Comparison of ENCODE assay signal across 30 cellular contexts in genomic region chr6:100240798-100241197, GRCh38.
"Had no signal": no experiment of that assay in that cellular context is flagged by ENCODE, and none has a peak within 500 bp of the region (broad histone marks: within the 10 kb centered on the region; RNA-seq: fewer than 3 reads in every experiment).

No MANE protein-coding gene starts in this region.

- ATAC-seq: natural killer cell treated with Interleukin-12 subunit alpha and Interleukin-12 subunit beta and Interleukin-15 and Interleukin-18, amount 100 ng/mL, for 72 hours; psoas muscle; right cardiac atrium; right lobe of liver; stimulated activated effector memory CD8-positive, alpha-beta T cell treated with anti-CD3 and anti-CD28 coated beads, Interleukin-12 subunit alpha, Interleukin-12 subunit beta, amount 100 ng/mL, for 72 hours; stimulated activated naive B cell treated with anti-CD40 and anti-IgM and Interleukin-4, amounts not matched to agents 10 μg/mL and 1 μg/mL and 100 μg/mL, for 72 hours had no signal

- H3K4me3 Mint-ChIP-seq: natural killer cell treated with Interleukin-12 subunit alpha and Interleukin-12 subunit beta and Interleukin-15 and Interleukin-18, amount 100 ng/mL, for 72 hours; nephron progenitor cell; neural crest cell; stimulated activated effector memory CD8-positive, alpha-beta T cell treated with anti-CD3 and anti-CD28 coated beads, Interleukin-12 subunit alpha, Interleukin-12 subunit beta, amount 100 ng/mL, for 72 hours; stimulated activated naive B cell treated with anti-CD40 and anti-IgM and Interleukin-4, amounts not matched to agents 10 μg/mL and 1 μg/mL and 100 μg/mL, for 72 hours; stimulated activated naive CD8-positive, alpha-beta T cell treated with anti-CD3 and anti-CD28 coated beads, Interleukin-15, Interleukin-2, amounts not matched to agents 100 ng/mL and 50 ng/mL, for 24 hours had no signal

- H3K27me3 Mint-ChIP-seq: progenitor cell of endocrine pancreas had no signal

- H3K9me3 ChIP-seq: neutrophil, ovary, psoas muscle, right lobe of liver, sigmoid colon, stomach, thoracic aorta, thyroid gland, tibial nerve, upper lobe of left lung, vagina had no signal

- H3K36me3 Mint-ChIP-seq: natural killer cell treated with Interleukin-12 subunit alpha and Interleukin-12 subunit beta and Interleukin-15 and Interleukin-18, amount 100 ng/mL, for 72 hours; stimulated activated effector memory CD8-positive, alpha-beta T cell treated with anti-CD3 and anti-CD28 coated beads, Interleukin-12 subunit alpha, Interleukin-12 subunit beta, amount 100 ng/mL, for 72 hours; stimulated activated naive B cell treated with anti-CD40 and anti-IgM and Interleukin-4, amounts not matched to agents 10 μg/mL and 1 μg/mL and 100 μg/mL, for 72 hours had no signal

- H3K36me3 ChIP-seq: neutrophil, ovary, right lobe of liver, sigmoid colon, stomach, thoracic aorta, thyroid gland, tibial nerve, upper lobe of left lung, vagina had no signal

- FAIRE-seq: small intestine, urothelium cell line had no signal

- DNase-seq: nephron progenitor cell; nucleus accumbens; ovary; posterior cingulate gyrus; psoas muscle; right cardiac atrium; right lobe of liver; sigmoid colon; small intestine; stimulated activated CD4-positive, alpha-beta T cell treated with anti-CD3 and anti-CD28 coated beads, Interleukin-15, amount 100 ng/mL, for 24 hours; stimulated activated CD4-positive, alpha-beta T cell treated with anti-CD3 and anti-CD28 coated beads, Interleukin-2, amount 100 ng/mL, for 24 hours; stimulated activated CD4-positive, alpha-beta T cell treated with anti-CD3 and anti-CD28 coated beads, Interleukin-2, amount 100 ng/mL, for 48 hours; stimulated activated CD4-positive, alpha-beta T cell treated with anti-CD3 and anti-CD28 coated beads, Interleukin-4, amount 100 ng/mL, for 24 hours; stimulated activated naive B cell treated with anti-CD40 and anti-IgM and Interleukin-4, amounts not matched to agents 10 μg/mL and 1 μg/mL and 100 μg/mL, for 72 hours; stimulated activated naive CD4-positive, alpha-beta T cell treated with Interleukin-2 at 50 U/mL for 16 hours; stomach; thyroid gland; trophoblast cell; upper lobe of left lung had no signal

- H3K4me3 ChIP-seq: ovary, psoas muscle, right lobe of liver, sigmoid colon, stomach, thoracic aorta, thyroid gland, tibial nerve, upper lobe of left lung, vagina had no signal

- H3K79me2 ChIP-seq: parathyroid adenoma had no signal

- H3K27ac ChIP-seq: neutrophil, ovary, parathyroid adenoma, psoas muscle, right lobe of liver, sigmoid colon, stomach, thoracic aorta, thyroid gland, tibial nerve, upper lobe of left lung, vagina had no signal

- H3K9ac ChIP-seq: parathyroid adenoma had no signal

- H3K4me1 Mint-ChIP-seq: stimulated activated effector memory CD8-positive, alpha-beta T cell treated with anti-CD3 and anti-CD28 coated beads, Interleukin-12 subunit alpha, Interleukin-12 subunit beta, amount 100 ng/mL, for 72 hours; stimulated activated naive B cell treated with anti-CD40 and anti-IgM and Interleukin-4, amounts not matched to agents 10 μg/mL and 1 μg/mL and 100 μg/mL, for 72 hours had no signal

- H3K9me3 Mint-ChIP-seq: natural killer cell treated with Interleukin-12 subunit alpha and Interleukin-12 subunit beta and Interleukin-15 and Interleukin-18, amount 100 ng/mL, for 72 hours; nephron progenitor cell; neural crest cell; stimulated activated effector memory CD8-positive, alpha-beta T cell treated with anti-CD3 and anti-CD28 coated beads, Interleukin-12 subunit alpha, Interleukin-12 subunit beta, amount 100 ng/mL, for 72 hours; stimulated activated naive B cell treated with anti-CD40 and anti-IgM and Interleukin-4, amounts not matched to agents 10 μg/mL and 1 μg/mL and 100 μg/mL, for 72 hours; stimulated activated naive CD8-positive, alpha-beta T cell treated with anti-CD3 and anti-CD28 coated beads, Interleukin-15, Interleukin-2, amounts not matched to agents 100 ng/mL and 50 ng/mL, for 24 hours had no signal

- H3K27me3 ChIP-seq: neutrophil, ovary, right lobe of liver, sigmoid colon, stomach, thyroid gland, tibial nerve, upper lobe of left lung, vagina had no signal

- H3K4me1 ChIP-seq: parathyroid adenoma, psoas muscle, right lobe of liver, sigmoid colon, stomach, thyroid gland, tibial nerve, upper lobe of left lung, vagina had no signal

- H2AFZ ChIP-seq: parathyroid adenoma had no signal

- H3K27ac Mint-ChIP-seq: natural killer cell treated with Interleukin-12 subunit alpha and Interleukin-12 subunit beta and Interleukin-15 and Interleukin-18, amount 100 ng/mL, for 72 hours; nephron progenitor cell; progenitor cell of endocrine pancreas; stimulated activated effector memory CD8-positive, alpha-beta T cell treated with anti-CD3 and anti-CD28 coated beads, Interleukin-12 subunit alpha, Interleukin-12 subunit beta, amount 100 ng/mL, for 72 hours; stimulated activated naive B cell treated with anti-CD40 and anti-IgM and Interleukin-4, amounts not matched to agents 10 μg/mL and 1 μg/mL and 100 μg/mL, for 72 hours; stimulated activated naive CD8-positive, alpha-beta T cell treated with anti-CD3 and anti-CD28 coated beads, Interleukin-15, Interleukin-2, amounts not matched to agents 100 ng/mL and 50 ng/mL, for 24 hours had no signal
